Comparison of ENCODE assay signal across 25 cellular contexts in the genomic region with DNA sequence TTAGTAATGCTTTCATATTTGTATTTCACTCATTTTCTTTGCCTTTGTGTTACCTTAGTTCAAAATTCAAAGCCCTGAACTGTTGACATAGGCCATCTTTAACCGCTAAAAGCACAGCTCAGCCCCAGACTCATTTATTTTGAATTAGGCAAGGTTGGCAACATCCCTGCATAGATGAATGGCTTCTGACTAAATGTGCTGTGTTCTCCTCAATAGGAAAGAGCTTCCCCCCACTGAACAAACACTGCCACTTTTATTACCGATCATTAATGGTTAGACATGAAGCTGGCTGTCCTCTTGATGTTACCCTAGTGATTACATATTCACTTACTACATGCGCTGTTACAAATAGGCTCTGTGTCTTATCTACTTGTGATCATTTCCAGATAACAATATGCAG.
A peak's percentile ranks its signal among the peaks of the same experiment; 100 is the strongest.
DNase-seq lines count a peak whose midpoint lies in the region; ATAC-seq and TF ChIP-seq lines count a peak whose summit lies in the region.
"Had no signal": no experiment of that assay in that cellular context is flagged by ENCODE, and none has a peak within 500 bp of the region (broad histone marks: within the 10 kb centered on the region; RNA-seq: fewer than 3 reads in every experiment).

No MANE protein-coding gene starts in this region.

- no peak for ATAC-seq in right cardiac atrium
- ATAC-seq: activated naive CD4-positive, alpha-beta T cell treated with anti-CD3 and anti-CD28 coated beads, Interleukin-2, amount 50 U/mL, for 72 hours; right lobe of liver; stimulated activated naive B cell treated with anti-CD40 and anti-IgM and Interleukin-4, amounts not matched to agents 10 μg/mL and 1 μg/mL and 100 μg/mL, for 72 hours had no signal

- intact Hi-C loops in right cardiac atrium (cut with DNase I) = no loop called here

- peak overlapping the region; percentile 24 for H3K4me3 ChIP-seq in endocrine pancreas (ENCODE audit: control insufficient read depth, insufficient read depth, low read length)
- no peak overlapping the region for H3K4me3 ChIP-seq in mesendoderm (ENCODE audit: low read length)
- no peak overlapping the region for H3K4me3 ChIP-seq in right cardiac atrium (ENCODE audit: low read length)
- H3K4me3 ChIP-seq: BLaER1 treated with 17β-estradiol and CSF1 and Interleukin-3, amounts not matched to agents 10 nM and 100 nM; neural progenitor cell; right lobe of liver; suprapubic skin had no signal

- H3K18ac ChIP-seq in mesendoderm (ENCODE audit: low read length) = no peak overlapping the region

- H3K4me1 ChIP-seq in endocrine pancreas (ENCODE audit: control insufficient read depth, insufficient read depth, low read length) = peaks cover 11% of the 10 kb centered on the region
- no peaks in the 10 kb centered on the region for H3K4me1 ChIP-seq in mesendoderm (ENCODE audit: control insufficient read depth, low read depth, low read length)
- no peaks in the 10 kb centered on the region for H3K4me1 ChIP-seq in right cardiac atrium (ENCODE audit: control insufficient read depth, insufficient read depth, low read length)
- H3K4me1 ChIP-seq: BLaER1 treated with 17β-estradiol and CSF1 and Interleukin-3, amounts not matched to agents 10 nM and 100 nM; right lobe of liver; suprapubic skin had no signal

- H3K9me3 ChIP-seq in endocrine pancreas (ENCODE audit: control insufficient read depth, low read length) (no peaks in the 10 kb centered on the region), right cardiac atrium (ENCODE audit: control insufficient read depth, low read length) (no peaks in the 10 kb centered on the region)
- H3K9me3 ChIP-seq: BLaER1 treated with 17β-estradiol and CSF1 and Interleukin-3, amounts not matched to agents 10 nM and 100 nM; right lobe of liver; suprapubic skin had no signal

- no peaks in the 10 kb centered on the region for H3K36me3 Mint-ChIP-seq in glutamatergic neuron (ENCODE audit: unreplicated experiment)
- H3K36me3 Mint-ChIP-seq: activated naive CD4-positive, alpha-beta T cell treated with anti-CD3 and anti-CD28 coated beads, Interleukin-2, amount 50 U/mL, for 72 hours; IgD-negative memory B cell; neural progenitor cell; stimulated activated naive B cell treated with anti-CD40 and anti-IgM and Interleukin-4, amounts not matched to agents 10 μg/mL and 1 μg/mL and 100 μg/mL, for 72 hours had no signal

- no peaks in the 10 kb centered on the region for H3K79me2 ChIP-seq in mesendoderm (ENCODE audit: control insufficient read depth, insufficient read depth, low read length)

- H3K9ac ChIP-seq in endocrine pancreas (ENCODE audit: control insufficient read depth, insufficient read depth, low read length) (no peak overlapping the region), mesendoderm (ENCODE audit: low read length) (no peak overlapping the region)
- H3K9ac ChIP-seq: BLaER1 treated with 17β-estradiol and CSF1 and Interleukin-3, amounts not matched to agents 10 nM and 100 nM; neural progenitor cell had no signal

- no peaks in the 10 kb centered on the region for H3K9me3 Mint-ChIP-seq in glutamatergic neuron (ENCODE audit: unreplicated experiment)
- H3K9me3 Mint-ChIP-seq: activated CD4-positive, alpha-beta memory T cell treated with anti-CD3 and anti-CD28 coated beads, Interleukin-2, amount 10 ng/mL, durations not matched to agents 7 days and 5 days; activated naive CD4-positive, alpha-beta T cell treated with anti-CD3 and anti-CD28 coated beads, Interleukin-2, amount 50 U/mL, for 72 hours; activated T-helper 2 cell treated with anti-CD3 and anti-CD28 coated beads, Interferon-gamma antibody, Interleukin-2, Interleukin-4, amounts not matched to agents 10 μg/mL and 5 μg/mL and 100 μg/mL, durations not matched to agents 14 hours and 24 hours and 36 hours; dendritic cell treated with granulocyte-macrophage colony-stimulating factor and Interleukin-4, amounts not matched to agents 40 ng/mL and 50 ng/mL, for 4 days; neural progenitor cell; stimulated activated naive B cell treated with anti-CD40 and anti-IgM and Interleukin-4, amounts not matched to agents 10 μg/mL and 1 μg/mL and 100 μg/mL, for 72 hours had no signal

- H3K36me3 ChIP-seq in endocrine pancreas (ENCODE audit: control insufficient read depth, insufficient read depth, low read length) = no peaks in the 10 kb centered on the region
- no peaks in the 10 kb centered on the region for H3K36me3 ChIP-seq in mesendoderm (ENCODE audit: control insufficient read depth, insufficient read depth, low read length)
- H3K36me3 ChIP-seq: BLaER1 treated with 17β-estradiol and CSF1 and Interleukin-3, amounts not matched to agents 10 nM and 100 nM; neural progenitor cell; right lobe of liver; suprapubic skin had no signal

- peak; percentile 78 for DNase-seq in DMS153 treated with DMSO at 0.1 percent for 48 hours (lab: John Stamatoyannopoulos, UW; ENCODE audit: unreplicated experiment)
- DNase-seq in NCI-H1417 treated with DMSO at 0.1 percent for 48 hours (lab: John Stamatoyannopoulos, UW) = peak; percentile 36
- peak; percentile 84 for DNase-seq in NCI-H2196 (lab: John Stamatoyannopoulos, UW; ENCODE audit: unreplicated experiment)
- no peak for DNase-seq in glutamatergic neuron
- DNase-seq in mesendoderm = no peak
- DNase-seq in right cardiac atrium = no peak
- DNase-seq: activated CD4-positive, alpha-beta memory T cell treated with anti-CD3 and anti-CD28 coated beads, Interleukin-2, amount 10 ng/mL, durations not matched to agents 7 days and 5 days; aorta; GDM1; HCEC 1CT; NCI-H1694 treated with DMSO at 0.1 percent for 48 hours; NCI-H524 treated with DMSO at 0.1 percent for 48 hours; right lobe of liver; stimulated activated CD4-positive, alpha-beta T cell treated with anti-CD3 and anti-CD28 coated beads, Interleukin-12 subunit alpha, Interleukin-12 subunit beta, amount 100 ng/mL, for 4 hours; stimulated activated CD4-positive, alpha-beta T cell treated with anti-CD3 and anti-CD28 coated beads, Interleukin-4, amount 100 ng/mL, for 24 hours; stimulated activated naive B cell treated with anti-CD40 and anti-IgM and Interleukin-4, amounts not matched to agents 10 μg/mL and 1 μg/mL and 100 μg/mL, for 72 hours; SW 1271 had no signal

- H3K56ac ChIP-seq in mesendoderm (ENCODE audit: low read length) = no peak overlapping the region

- H4K8ac ChIP-seq in mesendoderm (ENCODE audit: low read depth, low read length) = no peak overlapping the region

- no peak overlapping the region for H2BK5ac ChIP-seq in mesendoderm (ENCODE audit: low read length)

- H3K4ac ChIP-seq in mesendoderm (ENCODE audit: low read depth, low read length) = no peak overlapping the region

- no peak overlapping the region for H2BK15ac ChIP-seq in mesendoderm (replicated peaks; ENCODE audit: low read depth)

- no peak overlapping the region for H3K4me2 ChIP-seq in mesendoderm (ENCODE audit: low read length)
- H3K4me2 ChIP-seq: BLaER1 treated with 17β-estradiol and CSF1 and Interleukin-3, amounts not matched to agents 10 nM and 100 nM; neural progenitor cell had no signal

- H3K23ac ChIP-seq in mesendoderm (ENCODE audit: low read length) = no peak overlapping the region

- no peak overlapping the region for H3K27ac ChIP-seq in mesendoderm (ENCODE audit: low read depth, low read length)
- H3K27ac ChIP-seq in right cardiac atrium (ENCODE audit: low read length) = no peak overlapping the region
- H3K27ac ChIP-seq: BLaER1 treated with 17β-estradiol and CSF1 and Interleukin-3, amounts not matched to agents 10 nM and 100 nM; neural progenitor cell; right lobe of liver; suprapubic skin had no signal

- no peak overlapping the region for H2BK120ac ChIP-seq in mesendoderm (ENCODE audit: low read depth, low read length)

- WGBS in mesendoderm (ENCODE audit: extremely low coverage, insufficient coverage, low lambda C conversion rate) = no CpG with 5 or more reads among the region's 3 CpGs
- 77% methylated on average over 3 of the region's 3 CpGs for WGBS in right cardiac atrium

- H3K79me1 ChIP-seq in mesendoderm (ENCODE audit: low read length) = no peaks in the 10 kb centered on the region

- no peak for TF ChIP-seq CTCF in glutamatergic neuron (IDR thresholded peaks at IDR 0.05; ENCODE audit: partially characterized antibody, unreplicated experiment)

- H3K27ac Mint-ChIP-seq in glutamatergic neuron (ENCODE audit: unreplicated experiment) = no peak overlapping the region
- H3K27ac Mint-ChIP-seq: activated CD4-positive, alpha-beta memory T cell treated with anti-CD3 and anti-CD28 coated beads, Interleukin-2, amount 10 ng/mL, durations not matched to agents 7 days and 5 days; activated naive CD4-positive, alpha-beta T cell treated with anti-CD3 and anti-CD28 coated beads, Interleukin-2, amount 50 U/mL, for 72 hours; activated T-helper 2 cell treated with anti-CD3 and anti-CD28 coated beads, Interferon-gamma antibody, Interleukin-2, Interleukin-4, amounts not matched to agents 10 μg/mL and 5 μg/mL and 100 μg/mL, durations not matched to agents 14 hours and 24 hours and 36 hours; dendritic cell treated with granulocyte-macrophage colony-stimulating factor and Interleukin-4, amounts not matched to agents 40 ng/mL and 50 ng/mL, for 4 days; IgD-negative memory B cell; neural progenitor cell; stimulated activated naive B cell treated with anti-CD40 and anti-IgM and Interleukin-4, amounts not matched to agents 10 μg/mL and 1 μg/mL and 100 μg/mL, for 72 hours had no signal

- H3K4me1 Mint-ChIP-seq in glutamatergic neuron (ENCODE audit: low read depth, unreplicated experiment) = no peaks in the 10 kb centered on the region
- H3K4me1 Mint-ChIP-seq: activated CD4-positive, alpha-beta memory T cell treated with anti-CD3 and anti-CD28 coated beads, Interleukin-2, amount 10 ng/mL, durations not matched to agents 7 days and 5 days; IgD-negative memory B cell; neural progenitor cell; stimulated activated naive B cell treated with anti-CD40 and anti-IgM and Interleukin-4, amounts not matched to agents 10 μg/mL and 1 μg/mL and 100 μg/mL, for 72 hours had no signal

- H3K27me3 ChIP-seq in endocrine pancreas (ENCODE audit: control insufficient read depth, insufficient read depth, low read length) (no peaks in the 10 kb centered on the region), mesendoderm (ENCODE audit: insufficient read depth, low read length, poor library complexity) (no peaks in the 10 kb centered on the region), right cardiac atrium (ENCODE audit: control insufficient read depth, insufficient read depth) (no peaks in the 10 kb centered on the region)
- H3K27me3 ChIP-seq: BLaER1 treated with 17β-estradiol and CSF1 and Interleukin-3, amounts not matched to agents 10 nM and 100 nM; neural progenitor cell; right lobe of liver; suprapubic skin had no signal

- H2AK5ac ChIP-seq in mesendoderm (ENCODE audit: low read length) = no peak overlapping the region

- no peak overlapping the region for H3K4me3 Mint-ChIP-seq in glutamatergic neuron (ENCODE audit: unreplicated experiment)
- H3K4me3 Mint-ChIP-seq: activated CD4-positive, alpha-beta memory T cell treated with anti-CD3 and anti-CD28 coated beads, Interleukin-2, amount 10 ng/mL, durations not matched to agents 7 days and 5 days; dendritic cell treated with granulocyte-macrophage colony-stimulating factor and Interleukin-4, amounts not matched to agents 40 ng/mL and 50 ng/mL, for 4 days; IgD-negative memory B cell; neural progenitor cell; stimulated activated naive B cell treated with anti-CD40 and anti-IgM and Interleukin-4, amounts not matched to agents 10 μg/mL and 1 μg/mL and 100 μg/mL, for 72 hours had no signal

- H3K27me3 Mint-ChIP-seq in glutamatergic neuron (ENCODE audit: unreplicated experiment) = peaks cover 2% of the 10 kb centered on the region
- H3K27me3 Mint-ChIP-seq: activated CD4-positive, alpha-beta memory T cell treated with anti-CD3 and anti-CD28 coated beads, Interleukin-2, amount 10 ng/mL, durations not matched to agents 7 days and 5 days; dendritic cell treated with granulocyte-macrophage colony-stimulating factor and Interleukin-4, amounts not matched to agents 40 ng/mL and 50 ng/mL, for 4 days; IgD-negative memory B cell; stimulated activated naive B cell treated with anti-CD40 and anti-IgM and Interleukin-4, amounts not matched to agents 10 μg/mL and 1 μg/mL and 100 μg/mL, for 72 hours had no signal

- H4K5ac ChIP-seq in mesendoderm (ENCODE audit: low read length) = no peak overlapping the region

Comparison
In these comparisons a context has a peak if more than half of its experiments do, and no peak if none do; other contexts are left out.
1. DNase-seq: peak in DMS153 treated with DMSO at 0.1 percent for 48 hours (single experiment), NCI-H1417 treated with DMSO at 0.1 percent for 48 hours (single experiment) and NCI-H2196 (single experiment); none in glutamatergic neuron (single experiment), mesendoderm (single experiment) and right cardiac atrium (0 of 3).